Comparison of ENCODE assay signal across 25 cellular contexts in the genomic region with DNA sequence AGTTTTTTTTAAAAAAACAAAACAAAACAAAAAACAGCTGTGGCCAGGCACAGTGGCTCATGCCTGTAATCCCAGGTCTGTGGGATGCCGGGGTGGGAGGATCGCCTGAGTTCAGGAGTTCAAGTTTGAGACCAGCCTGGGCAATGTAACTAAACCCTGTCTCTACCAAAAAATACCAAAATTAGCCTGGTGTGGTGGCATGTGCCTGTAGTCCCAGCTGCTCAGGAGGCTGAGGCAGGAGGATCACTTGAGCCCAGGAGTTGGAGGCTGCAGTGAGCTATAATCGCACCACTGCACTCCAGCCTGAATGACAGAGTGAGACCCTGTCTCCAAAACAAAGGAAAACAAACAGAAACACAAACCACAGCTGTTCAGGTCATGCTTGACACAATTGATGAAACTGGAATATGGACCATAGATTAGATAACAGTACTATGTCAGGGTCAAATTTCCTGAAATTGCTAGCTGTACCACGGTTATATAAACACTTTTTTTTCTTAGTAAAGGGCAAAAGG. TPM values are rescaled to one million over a fixed set of nuclear protein-coding genes. Genes with fewer than 3 reads are reported as not detected.
DNase-seq lines count a peak whose midpoint lies in the region; FAIRE-seq and TF ChIP-seq lines count a peak whose summit lies in the region.
"Had no signal": no experiment of that assay in that cellular context is flagged by ENCODE, and none has a peak within 500 bp of the region (broad histone marks: within the 10 kb centered on the region; RNA-seq: fewer than 3 reads in every experiment).

No MANE protein-coding gene starts in this region.

- POLR2A ChIA-PET in activated CD4-positive, alpha-beta T cell treated with anti-CD3 and anti-CD28 coated beads, Interleukin-2, amount 10 ng/mL, durations not matched to agents 7 days and 5 days (lab: Charles Lee), result no interaction called here

- H3K27me3 ChIP-seq in brain microvascular endothelial cell (replicated peaks) (no peaks in the 10 kb centered on the region), small intestine (ENCODE audit: control insufficient read depth in 2 of 2, insufficient read depth in 2 of 2, low read length in 2 of 2) (no peaks in the 10 kb centered on the region)
- H3K27me3 ChIP-seq: body of pancreas, uterus had no signal

- peaks cover 3% of the 10 kb centered on the region for H3K4me1 Mint-ChIP-seq in activated CD4-positive, alpha-beta T cell treated with anti-CD3 and anti-CD28 coated beads, Interleukin-2, amount 10 ng/mL, durations not matched to agents 7 days and 5 days

- no peaks in the 10 kb centered on the region for H3K9me3 ChIP-seq in small intestine (ENCODE audit: control insufficient read depth, low read depth)
- H3K9me3 ChIP-seq: body of pancreas, psoas muscle, thoracic aorta, uterus had no signal

- no peaks in the 10 kb centered on the region for H3K9me3 Mint-ChIP-seq in activated CD4-positive, alpha-beta T cell treated with anti-CD3 and anti-CD28 coated beads, Interleukin-2, amount 10 ng/mL, durations not matched to agents 7 days and 5 days
- H3K9me3 Mint-ChIP-seq: stimulated activated naive CD8-positive, alpha-beta T cell treated with anti-CD3 and anti-CD28 coated beads, Interleukin-15, Interleukin-2, amounts not matched to agents 100 ng/mL and 50 ng/mL, for 24 hours had no signal

- H3K27ac Mint-ChIP-seq in activated CD4-positive, alpha-beta T cell treated with anti-CD3 and anti-CD28 coated beads, Interleukin-2, amount 10 ng/mL, durations not matched to agents 7 days and 5 days, result no peak overlapping the region
- H3K27ac Mint-ChIP-seq: CD4-positive, alpha-beta memory T cell; stimulated activated naive CD8-positive, alpha-beta T cell treated with anti-CD3 and anti-CD28 coated beads, Interleukin-15, Interleukin-2, amounts not matched to agents 100 ng/mL and 50 ng/mL, for 24 hours; T-helper 17 cell had no signal

- H3K4me3 ChIP-seq in brain microvascular endothelial cell (ENCODE audit: low read depth, low read length) (no peak overlapping the region), fibroblast of villous mesenchyme (ENCODE audit: low read depth, low read length) (no peak overlapping the region), small intestine (ENCODE audit: low read depth in 1 of 2, low read length in 2 of 2) (no peak overlapping the region)
- H3K4me3 ChIP-seq: body of pancreas, psoas muscle, thoracic aorta, uterus had no signal

- H3K4me3 Mint-ChIP-seq in activated CD4-positive, alpha-beta T cell treated with anti-CD3 and anti-CD28 coated beads, Interleukin-2, amount 10 ng/mL, durations not matched to agents 7 days and 5 days, result no peak overlapping the region
- H3K4me3 Mint-ChIP-seq: CD4-positive, alpha-beta memory T cell; stimulated activated naive CD8-positive, alpha-beta T cell treated with anti-CD3 and anti-CD28 coated beads, Interleukin-15, Interleukin-2, amounts not matched to agents 100 ng/mL and 50 ng/mL, for 24 hours; T-helper 17 cell had no signal

- peaks cover 0 to 9% of the 10 kb centered on the region in 2 donors for H3K4me1 ChIP-seq in small intestine (ENCODE audit: control insufficient read depth in 2 of 2, insufficient read depth in 1 of 2, low read depth in 1 of 2, low read length in 1 of 2)
- H3K4me1 ChIP-seq: uterus had no signal

- H3K36me3 ChIP-seq in brain microvascular endothelial cell (replicated peaks) (no peaks in the 10 kb centered on the region), small intestine (ENCODE audit: control insufficient read depth in 2 of 2, insufficient read depth in 2 of 2, low read length in 2 of 2) (no peaks in the 10 kb centered on the region)
- H3K36me3 ChIP-seq: thoracic aorta, uterus had no signal

- H3K27ac ChIP-seq in brain microvascular endothelial cell (peak overlapping the region; percentile 95), small intestine (ENCODE audit: low read depth in 1 of 2, low read length in 1 of 2) (no peak overlapping the region)
- H3K27ac ChIP-seq: body of pancreas, psoas muscle, uterus had no signal

- no peak for FAIRE-seq in small intestine (lab: Jason Lieb, UNC)
- FAIRE-seq: frontal cortex had no signal

- in situ Hi-C loops in brain microvascular endothelial cell (cut with HindIII; ENCODE audit: low pct_ligation_motif_present, low sequenced_read_pairs), result no loop called here

- no peaks in the 10 kb centered on the region for H3K36me3 Mint-ChIP-seq in activated CD4-positive, alpha-beta T cell treated with anti-CD3 and anti-CD28 coated beads, Interleukin-2, amount 10 ng/mL, durations not matched to agents 7 days and 5 days (ENCODE audit: low read depth)
- H3K36me3 Mint-ChIP-seq: CD4-positive, alpha-beta memory T cell had no signal

- TF ChIP-seq CTCF in brain microvascular endothelial cell (IDR thresholded peaks at IDR 0.05; ENCODE audit: low read depth, low read length, missing control alignments), result no peak
- TF ChIP-seq CTCF in fibroblast of villous mesenchyme (IDR thresholded peaks at IDR 0.05; ENCODE audit: insufficient read depth, low read depth, low read length), result no peak

- DNase-seq in NCI-H146 (lab: John Stamatoyannopoulos, UW) (peak; percentile 21), NCI-H146 treated with DMSO at 0.1 percent for 48 hours (lab: John Stamatoyannopoulos, UW; ENCODE audit: unreplicated experiment) (no peak), brain microvascular endothelial cell (peak; percentile 84), fibroblast of villous mesenchyme (ENCODE audit: low read depth) (peak; percentile 69), small intestine (peak; percentile 75), HPDE6-E6E7 (ENCODE audit: extremely low spot score) (no peak), NCI-H1105 treated with DMSO at 0.1 percent for 48 hours (lab: John Stamatoyannopoulos, UW) (no peak)
- DNase-seq in activated CD4-positive, alpha-beta T cell treated with anti-CD3 and anti-CD28 coated beads, Interleukin-2, amount 10 ng/mL, durations not matched to agents 7 days and 5 days, result no peak
- DNase-seq: activated effector memory CD4-positive, alpha-beta T cell treated with anti-CD3 and anti-CD28 coated beads, Interleukin-2, amount 50 U/mL, for 16 hours; AML-193; body of pancreas; CD4-positive, alpha-beta memory T cell; effector CD8-positive, alpha-beta T cell; mesendoderm; NCI-H2081; NCI-H345; NCI-H774; RPMI8226; T-helper 17 cell; uterus had no signal

- peaks cover 6% of the 10 kb centered on the region for H3K27me3 Mint-ChIP-seq in activated CD4-positive, alpha-beta T cell treated with anti-CD3 and anti-CD28 coated beads, Interleukin-2, amount 10 ng/mL, durations not matched to agents 7 days and 5 days

- CTCF ChIA-PET in activated CD4-positive, alpha-beta T cell treated with anti-CD3 and anti-CD28 coated beads, Interleukin-2, amount 10 ng/mL, durations not matched to agents 7 days and 5 days (lab: Charles Lee), result interaction anchor here (0.9 to 1.2 kb wide), 2 partner anchors 21 to 487 kb away, joined by 3 to 5 read pairs; no protein-coding TSS in a partner anchor

- WGBS in small intestine, 3 donors, result 43 to 61% (median 47%) methylated on average over 4 of the region's 4 CpGs

RNA-seq across cellular contexts. Expression of gene ANGPTL4, which starts 6.9 kb away (rescaled TPM):
- total RNA-seq in fibroblast of villous mesenchyme, result 0.64 and 1.3 TPM in 2 replicates
- polyA plus RNA-seq in small intestine, result 10 to 100 TPM in 2 of 3 donors, 1 to 10 TPM in 1; 7.3 to 24.8 (median 10.0) TPM
- not detected for total RNA-seq in activated CD4-positive, alpha-beta T cell treated with anti-CD3 and anti-CD28 coated beads, Interleukin-2, amount 10 ng/mL, durations not matched to agents 7 days and 5 days
- total RNA-seq: A172; CD4-positive, alpha-beta memory T cell; T-helper 17 cell had no signal
- polyA plus RNA-seq: CD4-positive, alpha-beta memory T cell had no signal

RNA-seq across cellular contexts. Expression of gene KANK3, which starts 14.0 kb away (rescaled TPM):
- total RNA-seq in fibroblast of villous mesenchyme, result under 0.01 and 0.64 TPM in 2 replicates
- 10 to 100 TPM in 1 of 3 donors, 1 to 10 TPM in 2; 1.3 to 13.0 (median 4.6) TPM for polyA plus RNA-seq in small intestine
- total RNA-seq in activated CD4-positive, alpha-beta T cell treated with anti-CD3 and anti-CD28 coated beads, Interleukin-2, amount 10 ng/mL, durations not matched to agents 7 days and 5 days, result 1 to 10 TPM; 1.3 to 2.7 TPM

RNA-seq across cellular contexts. Expression of gene RAB11B, which starts 33.1 kb away (rescaled TPM):
- total RNA-seq in fibroblast of villous mesenchyme, result 27.6 and 27.7 TPM in 2 replicates
- polyA plus RNA-seq in small intestine, result 10 to 100 TPM; 55.7 to 86.8 (median 57.6) TPM
- total RNA-seq in activated CD4-positive, alpha-beta T cell treated with anti-CD3 and anti-CD28 coated beads, Interleukin-2, amount 10 ng/mL, durations not matched to agents 7 days and 5 days, result 100 to 1,000 TPM; 104 to 107 TPM

RNA-seq across cellular contexts. Expression of gene RPS28, which starts 35.8 kb away (rescaled TPM):
- total RNA-seq in fibroblast of villous mesenchyme, result 86.4 and 117 TPM in 2 replicates
- polyA plus RNA-seq in small intestine, result 100 to 1,000 TPM; 449 to 911 (median 838) TPM
- 1,000 to 10,000 TPM; 1,480 to 2,023 TPM for total RNA-seq in activated CD4-positive, alpha-beta T cell treated with anti-CD3 and anti-CD28 coated beads, Interleukin-2, amount 10 ng/mL, durations not matched to agents 7 days and 5 days

RNA-seq across cellular contexts. Expression of gene NDUFA7, which starts 35.9 kb away (rescaled TPM):
- total RNA-seq in fibroblast of villous mesenchyme, result 9.1 and 18.4 TPM in 2 replicates
- 100 to 1,000 TPM; 125 to 160 (median 149) TPM for polyA plus RNA-seq in small intestine
- total RNA-seq in activated CD4-positive, alpha-beta T cell treated with anti-CD3 and anti-CD28 coated beads, Interleukin-2, amount 10 ng/mL, durations not matched to agents 7 days and 5 days, result 10 to 100 TPM; 61.8 to 65.6 TPM

Comparison
In these comparisons a context has a peak if more than half of its experiments do, and no peak if none do; other contexts are left out.
1. DNase-seq: peak in NCI-H146 (single experiment), brain microvascular endothelial cell (single experiment), fibroblast of villous mesenchyme (single experiment) and small intestine (single experiment); none in NCI-H146 treated with DMSO at 0.1 percent for 48 hours (single experiment), HPDE6-E6E7 (single experiment), NCI-H1105 treated with DMSO at 0.1 percent for 48 hours (single experiment) and activated CD4-positive, alpha-beta T cell treated with anti-CD3 and anti-CD28 coated beads, Interleukin-2, amount 10 ng/mL, durations not matched to agents 7 days and 5 days (single experiment).